9 cellular contexts compared by ENCODE assay signal in the genomic region with DNA sequence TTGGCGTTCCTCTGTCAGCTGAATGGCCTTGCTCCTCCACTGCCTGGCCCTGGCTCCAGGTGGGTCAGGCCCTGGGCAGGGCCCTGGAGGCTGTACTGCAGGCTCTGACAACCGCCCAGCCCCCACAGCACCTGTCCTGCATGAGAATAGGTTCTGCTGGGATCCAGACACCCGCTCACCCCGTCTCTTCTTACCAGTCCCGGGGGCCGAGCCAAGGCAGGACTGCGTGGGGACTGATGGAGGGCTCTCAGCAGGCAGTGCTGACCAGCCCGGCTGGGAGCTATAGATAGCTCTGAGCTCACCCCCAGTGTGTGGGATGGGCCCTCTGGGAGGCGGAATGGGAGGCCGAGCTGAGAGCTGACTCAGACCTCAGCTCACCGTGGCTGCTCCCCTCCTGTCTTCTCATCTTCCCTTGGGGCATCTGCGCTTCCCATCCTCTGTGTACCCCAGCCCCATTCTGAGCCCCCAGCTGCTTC. TPM values are rescaled to one million over a fixed set of nuclear protein-coding genes. Genes with fewer than 3 reads are reported as not detected.
DNase-seq lines count a peak whose midpoint lies in the region; ATAC-seq, FAIRE-seq and TF ChIP-seq lines count a peak whose summit lies in the region.
"Had no signal": no experiment of that assay in that cellular context is flagged by ENCODE, and none has a peak within 500 bp of the region (broad histone marks: within the 10 kb centered on the region; RNA-seq: fewer than 3 reads in every experiment).

No MANE protein-coding gene starts in this region.

- H3K9ac ChIP-seq in K562 (ENCODE audit: insufficient read depth in 1 of 2, low read depth in 2 of 2, low read length in 2 of 2) (peak overlapping the region; percentile 41 to 64; a peak in 3 of 4 replicates), iPS-18a (ENCODE audit: low read length) (no peak overlapping the region)

- no peaks in the 10 kb centered on the region for H3K9me3 ChIP-seq in K562 (replicated peaks; ENCODE audit: control insufficient read depth, insufficient read depth, low read depth, low read length)
- H3K9me3 ChIP-seq in iPS-18a (ENCODE audit: control insufficient read depth, low read depth, low read length) = no peaks in the 10 kb centered on the region

- TF ChIP-seq POLR2A in K562 (conservative IDR thresholded peaks at IDR 0.05) = no peak

- H2AFZ ChIP-seq in K562 (ENCODE audit: low read depth, low read length) = peak overlapping the region; percentile 4; the same call in 1 of the 2 replicates

- no peak overlapping the region for H3K4me3 Mint-ChIP-seq in activated CD4-positive, alpha-beta T cell treated with anti-CD3 and anti-CD28 coated beads, Interleukin-2, amount 10 ng/mL, durations not matched to agents 24 days and 14 days

- no peak for TF ChIP-seq CTCF in K562 (IDR thresholded peaks at IDR 0.05 in 2 of 3, conservative IDR thresholded peaks at IDR 0.05 in 1 of 3; ENCODE audit: insufficient read depth in 2 of 3, low read depth in 1 of 3, low read length in 3 of 3)

- H4K20me1 ChIP-seq in K562 (replicated peaks; ENCODE audit: control insufficient read depth, insufficient read depth, low read length) = peaks cover 5% of the 10 kb centered on the region; the same call in 1 of the 2 replicates

- ATAC-seq in K562 = peak; percentile 98

- WGBS in K562 (ENCODE audit: insufficient coverage, low coverage, missing lambda C conversion rate) = 1% methylated on average over 12 of the region's 12 CpGs

- H3K27ac ChIP-seq in K562 (ENCODE audit: extremely low read depth, low read depth, low read length) = peak overlapping the region; percentile 94
- H3K27ac ChIP-seq in iPS-18a (ENCODE audit: low read length) = no peak overlapping the region
- H3K27ac ChIP-seq: epithelial cell of prostate had no signal

- peak overlapping the region; percentile 26; the same call in 1 of the 2 replicates for H3K4me3 ChIP-seq in K562
- peak overlapping the region; percentile 0 for H3K4me3 ChIP-seq in iPS-18a (ENCODE audit: low read length)

- peak; percentile 98 for FAIRE-seq in K562 (lab: Jason Lieb, UNC)

- CTCF ChIA-PET in K562 (lab: Yijun Ruan, JAX; ENCODE audit: low intra/inter-chr PET ratio) = no interaction called here

- peaks cover 54% of the 10 kb centered on the region for H3K36me3 ChIP-seq in K562 (ENCODE audit: control insufficient read depth, insufficient read depth, low read length)
- peaks cover 9% of the 10 kb centered on the region for H3K36me3 ChIP-seq in iPS-18a (ENCODE audit: control insufficient read depth, low read depth, low read length)

- H3K79me2 ChIP-seq in K562 (ENCODE audit: control insufficient read depth, insufficient read depth, low read length) = peaks cover 20% of the 10 kb centered on the region; the same call in 2 of the 3 replicates

- no peaks in the 10 kb centered on the region for H3K36me3 Mint-ChIP-seq in activated CD4-positive, alpha-beta T cell treated with anti-CD3 and anti-CD28 coated beads, Interleukin-2, amount 10 ng/mL, durations not matched to agents 24 days and 14 days (ENCODE audit: low read depth)

- H3K9me1 ChIP-seq in K562 (ENCODE audit: control insufficient read depth, insufficient read depth, low read length) = peaks cover 3% of the 10 kb centered on the region

- H3K27me3 Mint-ChIP-seq in activated CD4-positive, alpha-beta T cell treated with anti-CD3 and anti-CD28 coated beads, Interleukin-2, amount 10 ng/mL, durations not matched to agents 24 days and 14 days = no peaks in the 10 kb centered on the region

- H3K4me2 ChIP-seq in K562 (ENCODE audit: insufficient read depth, low read length) = peak overlapping the region; percentile 71

- in situ Hi-C loops in K562 (cut with MboI) = no loop called here

- no peaks in the 10 kb centered on the region for H3K9me3 Mint-ChIP-seq in activated CD4-positive, alpha-beta T cell treated with anti-CD3 and anti-CD28 coated beads, Interleukin-2, amount 10 ng/mL, durations not matched to agents 24 days and 14 days

- POLR2A ChIA-PET in K562 (lab: Yijun Ruan, JAX) = interaction anchor here (0.6 to 1.4 kb wide), 3 partner anchors 37 to 112 kb away, joined by 3 to 4 read pairs (median 3); no protein-coding TSS in a partner anchor

- intact Hi-C loops in K562 (cut with micrococcal nuclease) = loop anchor here (5.0 kb wide), 1 partner anchor 37 kb away; no protein-coding TSS in a partner anchor
- intact Hi-C loops in activated CD4-positive, alpha-beta T cell treated with anti-CD3 and anti-CD28 coated beads, Interleukin-2, amount 10 ng/mL, durations not matched to agents 24 days and 14 days (cut with micrococcal nuclease) = no loop called here

- DNase-seq in HT1080 (ENCODE audit: low read depth) (peak; percentile 80), K562 (ENCODE audit: extremely low read depth in 1 of 4, low spot score in 3 of 4) (peak; percentile 88 to 93 (median 90)), stromal cell of bone marrow (ENCODE audit: low read depth) (peak; percentile 66), SKM-1 (lab: John Stamatoyannopoulos, UW; ENCODE audit: unreplicated experiment) (no peak)
- no peak for DNase-seq in stimulated activated CD4-positive, alpha-beta T cell treated with anti-CD3 and anti-CD28 coated beads, Interleukin-4, amount 100 ng/mL, for 4 hours
- DNase-seq in activated CD4-positive, alpha-beta T cell treated with anti-CD3 and anti-CD28 coated beads, Interleukin-2, amount 10 ng/mL, durations not matched to agents 24 days and 14 days = no peak
- no peak for DNase-seq in stimulated activated CD4-positive, alpha-beta T cell treated with anti-CD3 and anti-CD28 coated beads, Interleukin-2, amount 100 ng/mL, for 24 hours

- no peaks in the 10 kb centered on the region for H3K4me1 Mint-ChIP-seq in activated CD4-positive, alpha-beta T cell treated with anti-CD3 and anti-CD28 coated beads, Interleukin-2, amount 10 ng/mL, durations not matched to agents 24 days and 14 days

- H3K27ac Mint-ChIP-seq in activated CD4-positive, alpha-beta T cell treated with anti-CD3 and anti-CD28 coated beads, Interleukin-2, amount 10 ng/mL, durations not matched to agents 24 days and 14 days = no peak overlapping the region

- TF ChIP-seq RAD21 in K562 (CRISPR knock-in tag; conservative IDR thresholded peaks at IDR 0.05 in 1 of 2, IDR thresholded peaks at IDR 0.05 in 1 of 2) = no peak

- no TSS peak for BruUV-seq in K562 (replicated peaks; lab: Mats Ljungman, UMichigan)

- TF ChIP-seq EP300 in K562 (IDR thresholded peaks at IDR 0.05; ENCODE audit: low read length) = peak; percentile 59; the same call in 1 of the 2 replicates

- H3K27me3 ChIP-seq in K562 (ENCODE audit: control insufficient read depth in 2 of 2, insufficient read depth in 2 of 2, low read length in 2 of 2) = no peaks in the 10 kb centered on the region
- no peaks in the 10 kb centered on the region for H3K27me3 ChIP-seq in iPS-18a (ENCODE audit: control insufficient read depth, insufficient read depth, low read length)

- H3K4me1 ChIP-seq in K562 (replicated peaks in 1 of 2; ENCODE audit: control insufficient read depth in 2 of 2, insufficient read depth in 2 of 2, low read length in 2 of 2) (peaks cover 19 to 31% of the 10 kb centered on the region in 2 experiments), iPS-18a (ENCODE audit: control insufficient read depth, low read depth, low read length) (peaks cover 20% of the 10 kb centered on the region)

TF ChIP-seq in K562, 482 proteins besides CTCF, POLR2A, EP300 and RAD21 (continues in another document):
- TF ChIP-seq PML (IDR thresholded peaks at IDR 0.05; ENCODE audit: low read length) (0 out of 2 replicates have a peak, but pooled peaks have one; percentile 19), ZNF699 (CRISPR knock-in tag; IDR thresholded peaks at IDR 0.05; ENCODE audit: insufficient replicate concordance) (no peak), CTBP1 (IDR thresholded peaks at IDR 0.05; ENCODE audit: borderline replicate concordance) (peak; percentile 78), SMARCC2 (IDR thresholded peaks at IDR 0.05; ENCODE audit: low read depth) (peak; percentile 23; the same call in 1 of the 2 replicates), SRSF9 (IDR thresholded peaks at IDR 0.05; ENCODE audit: borderline replicate concordance, low read depth, low read length) (no peak)
- TF ChIP-seq, protein P1, sequence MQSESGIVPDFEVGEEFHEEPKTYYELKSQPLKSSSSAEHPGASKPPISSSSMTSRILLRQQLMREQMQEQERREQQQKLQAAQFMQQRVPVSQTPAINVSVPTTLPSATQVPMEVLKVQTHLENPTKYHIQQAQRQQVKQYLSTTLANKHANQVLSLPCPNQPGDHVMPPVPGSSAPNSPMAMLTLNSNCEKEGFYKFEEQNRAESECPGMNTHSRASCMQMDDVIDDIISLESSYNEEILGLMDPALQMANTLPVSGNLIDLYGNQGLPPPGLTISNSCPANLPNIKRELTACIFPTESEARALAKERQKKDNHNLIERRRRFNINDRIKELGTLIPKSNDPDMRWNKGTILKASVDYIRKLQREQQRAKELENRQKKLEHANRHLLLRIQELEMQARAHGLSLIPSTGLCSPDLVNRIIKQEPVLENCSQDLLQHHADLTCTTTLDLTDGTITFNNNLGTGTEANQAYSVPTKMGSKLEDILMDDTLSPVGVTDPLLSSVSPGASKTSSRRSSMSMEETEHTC (IDR thresholded peaks at IDR 0.05) = no peak

RNA-seq across cellular contexts. Expression of a gene that starts 39.6 kb away (rescaled TPM):
- total RNA-seq in HT1080 (2014; rRNA removed; shearing (Covaris generic)) = 61.9 and 80.0 TPM in 2 replicates
- 49.9 and 61.6 TPM in 2 replicates for polyA plus RNA-seq in HT1080 (2015; cell fraction: cytosol; rRNA removed)
- 37.0 and 37.9 TPM in 2 replicates for polyA plus RNA-seq in HT1080 (2015; cell fraction: nucleus; rRNA removed)
- total RNA-seq in K562 (2011; cell fraction: chromatin; rRNA removed; ENCODE audit: low replicate concordance) = 7.9 and 24.9 TPM in 2 replicates
- 18.8 and 20.4 TPM in 2 replicates for total RNA-seq in K562 (2011; cell fraction: nucleolus; rRNA removed)
- 15.1 and 16.4 TPM in 2 replicates for total RNA-seq in K562 (2011; cell fraction: nucleoplasm; rRNA removed)
- total RNA-seq in K562 (2014; rRNA removed) (23.9 and 27.2 TPM in 2 replicates), K562 (2014; rRNA removed; fragmentation: Illumina TruSeq; extraction: Trizol) (13.4 and 15.7 TPM in 2 replicates), K562 (2015; rRNA removed; fragmentation: Illumina TruSeq; extraction: Trizol) (15.1 and 16.1 TPM in 2 replicates), K562 (2021) (38.6 and 40.0 TPM in 2 replicates)
- polyA plus RNA-seq in K562 (2011; rRNA removed) (17.0 and 21.3 TPM in 2 replicates), K562 (2014; fragmentation: Illumina TruSeq; extraction: Trizol) (23.7 and 30.8 TPM in 2 replicates), K562 (2014; fragmentation: Nextera tagmentation; extraction: Ambion mirVana) (1 to 10 TPM in 1 of 2 experiments, under 1 TPM in 1; 0.82 to 1.3 TPM), K562 (2014; rRNA removed) (29.6 and 31.8 TPM in 2 replicates)
- 22.3 and 41.2 TPM in 2 replicates for polyA plus RNA-seq in K562 (2011; cell fraction: cytosol; rRNA removed)
- polyA plus RNA-seq in K562 (2011; cell fraction: nucleus; rRNA removed) = 13.3 and 19.3 TPM in 2 replicates
- 18.1 and 27.4 TPM in 2 replicates for polyA plus RNA-seq in K562 (2012)
- 14.5 and 17.3 TPM in 2 replicates for polyA minus RNA-seq in K562 (2011; rRNA and poly(A)+ RNA removed)
- 20.2 and 25.8 TPM in 2 replicates for polyA minus RNA-seq in K562 (2011; cell fraction: cytosol; rRNA and poly(A)+ RNA removed)
- 7.4 and 7.9 TPM in 2 replicates for polyA minus RNA-seq in K562 (2011; cell fraction: nucleus; rRNA and poly(A)+ RNA removed)
- total RNA-seq in activated CD4-positive, alpha-beta T cell treated with anti-CD3 and anti-CD28 coated beads, Interleukin-2, amount 10 ng/mL, durations not matched to agents 24 days and 14 days = 14.2 and 18.8 TPM in 2 replicates

Comparison
In these comparisons a context has a peak if more than half of its experiments do, and no peak if none do; other contexts are left out.
1. DNase-seq: peak in HT1080 (single experiment), K562 (4 of 4) and stromal cell of bone marrow (single experiment); none in SKM-1 (single experiment), stimulated activated CD4-positive, alpha-beta T cell treated with anti-CD3 and anti-CD28 coated beads, Interleukin-4, amount 100 ng/mL, for 4 hours (0 of 2), activated CD4-positive, alpha-beta T cell treated with anti-CD3 and anti-CD28 coated beads, Interleukin-2, amount 10 ng/mL, durations not matched to agents 24 days and 14 days (single experiment) and stimulated activated CD4-positive, alpha-beta T cell treated with anti-CD3 and anti-CD28 coated beads, Interleukin-2, amount 100 ng/mL, for 24 hours (0 of 2).